In genomic region chr4:155548173-155548572, GRCh38 we compare ENCODE assay signal across 2 cellular contexts.
TF ChIP-seq lines count a peak whose summit lies in the region.

No MANE protein-coding gene starts in this region.

TF ChIP-seq in SK-N-SH, 30 proteins besides CTCF, POLR2A, EP300 and RAD21 (continued from another document):
- no peak for TF ChIP-seq FOXM1 (IDR thresholded peaks at IDR 0.05; ENCODE audit: low read depth)

TF ChIP-seq in SK-N-SH treated with all-trans-retinoic acid at 6 μM for 48 hours, 23 proteins besides CTCF, POLR2A, EP300 and RAD21 (continued from another document):
- TF ChIP-seq POU6F1 (CRISPR knock-in tag; IDR thresholded peaks at IDR 0.05; ENCODE audit: borderline replicate concordance, low read depth) (no peak), TCF4 (CRISPR knock-in tag; IDR thresholded peaks at IDR 0.05; ENCODE audit: borderline replicate concordance) (no peak), ZNF70 (CRISPR knock-in tag; IDR thresholded peaks at IDR 0.05) (no peak), ISL1 (CRISPR knock-in tag; IDR thresholded peaks at IDR 0.05) (no peak), GLIS3 (CRISPR knock-in tag; IDR thresholded peaks at IDR 0.05) (no peak), ZNF565 (CRISPR knock-in tag; conservative IDR thresholded peaks at IDR 0.05; ENCODE audit: low read depth) (no peak), ZFP3 (CRISPR knock-in tag; IDR thresholded peaks at IDR 0.05) (no peak), ESRRG (CRISPR knock-in tag; IDR thresholded peaks at IDR 0.05) (no peak), ZC3H10 (CRISPR knock-in tag; IDR thresholded peaks at IDR 0.05) (no peak), CSRNP3 (CRISPR knock-in tag; IDR thresholded peaks at IDR 0.05) (no peak), PPARA (CRISPR knock-in tag; IDR thresholded peaks at IDR 0.05; ENCODE audit: borderline replicate concordance) (no peak), ZNF8 (CRISPR knock-in tag; IDR thresholded peaks at IDR 0.05) (no peak), BACH2 (CRISPR knock-in tag; IDR thresholded peaks at IDR 0.05; ENCODE audit: borderline replicate concordance) (no peak)
- TF ChIP-seq, protein P1, sequence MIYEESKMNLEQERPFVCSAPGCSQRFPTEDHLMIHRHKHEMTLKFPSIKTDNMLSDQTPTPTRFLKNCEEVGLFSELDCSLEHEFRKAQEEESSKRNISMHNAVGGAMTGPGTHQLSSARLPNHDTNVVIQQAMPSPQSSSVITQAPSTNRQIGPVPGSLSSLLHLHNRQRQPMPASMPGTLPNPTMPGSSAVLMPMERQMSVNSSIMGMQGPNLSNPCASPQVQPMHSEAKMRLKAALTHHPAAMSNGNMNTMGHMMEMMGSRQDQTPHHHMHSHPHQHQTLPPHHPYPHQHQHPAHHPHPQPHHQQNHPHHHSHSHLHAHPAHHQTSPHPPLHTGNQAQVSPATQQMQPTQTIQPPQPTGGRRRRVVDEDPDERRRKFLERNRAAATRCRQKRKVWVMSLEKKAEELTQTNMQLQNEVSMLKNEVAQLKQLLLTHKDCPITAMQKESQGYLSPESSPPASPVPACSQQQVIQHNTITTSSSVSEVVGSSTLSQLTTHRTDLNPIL (CRISPR knock-in tag; IDR thresholded peaks at IDR 0.05; ENCODE audit: low read depth) = no peak
- TF ChIP-seq, protein P2, sequence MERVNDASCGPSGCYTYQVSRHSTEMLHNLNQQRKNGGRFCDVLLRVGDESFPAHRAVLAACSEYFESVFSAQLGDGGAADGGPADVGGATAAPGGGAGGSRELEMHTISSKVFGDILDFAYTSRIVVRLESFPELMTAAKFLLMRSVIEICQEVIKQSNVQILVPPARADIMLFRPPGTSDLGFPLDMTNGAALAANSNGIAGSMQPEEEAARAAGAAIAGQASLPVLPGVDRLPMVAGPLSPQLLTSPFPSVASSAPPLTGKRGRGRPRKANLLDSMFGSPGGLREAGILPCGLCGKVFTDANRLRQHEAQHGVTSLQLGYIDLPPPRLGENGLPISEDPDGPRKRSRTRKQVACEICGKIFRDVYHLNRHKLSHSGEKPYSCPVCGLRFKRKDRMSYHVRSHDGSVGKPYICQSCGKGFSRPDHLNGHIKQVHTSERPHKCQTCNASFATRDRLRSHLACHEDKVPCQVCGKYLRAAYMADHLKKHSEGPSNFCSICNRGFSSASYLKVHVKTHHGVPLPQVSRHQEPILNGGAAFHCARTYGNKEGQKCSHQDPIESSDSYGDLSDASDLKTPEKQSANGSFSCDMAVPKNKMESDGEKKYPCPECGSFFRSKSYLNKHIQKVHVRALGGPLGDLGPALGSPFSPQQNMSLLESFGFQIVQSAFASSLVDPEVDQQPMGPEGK (CRISPR knock-in tag; IDR thresholded peaks at IDR 0.05; ENCODE audit: borderline replicate concordance) = no peak
- TF ChIP-seq, protein P3, sequence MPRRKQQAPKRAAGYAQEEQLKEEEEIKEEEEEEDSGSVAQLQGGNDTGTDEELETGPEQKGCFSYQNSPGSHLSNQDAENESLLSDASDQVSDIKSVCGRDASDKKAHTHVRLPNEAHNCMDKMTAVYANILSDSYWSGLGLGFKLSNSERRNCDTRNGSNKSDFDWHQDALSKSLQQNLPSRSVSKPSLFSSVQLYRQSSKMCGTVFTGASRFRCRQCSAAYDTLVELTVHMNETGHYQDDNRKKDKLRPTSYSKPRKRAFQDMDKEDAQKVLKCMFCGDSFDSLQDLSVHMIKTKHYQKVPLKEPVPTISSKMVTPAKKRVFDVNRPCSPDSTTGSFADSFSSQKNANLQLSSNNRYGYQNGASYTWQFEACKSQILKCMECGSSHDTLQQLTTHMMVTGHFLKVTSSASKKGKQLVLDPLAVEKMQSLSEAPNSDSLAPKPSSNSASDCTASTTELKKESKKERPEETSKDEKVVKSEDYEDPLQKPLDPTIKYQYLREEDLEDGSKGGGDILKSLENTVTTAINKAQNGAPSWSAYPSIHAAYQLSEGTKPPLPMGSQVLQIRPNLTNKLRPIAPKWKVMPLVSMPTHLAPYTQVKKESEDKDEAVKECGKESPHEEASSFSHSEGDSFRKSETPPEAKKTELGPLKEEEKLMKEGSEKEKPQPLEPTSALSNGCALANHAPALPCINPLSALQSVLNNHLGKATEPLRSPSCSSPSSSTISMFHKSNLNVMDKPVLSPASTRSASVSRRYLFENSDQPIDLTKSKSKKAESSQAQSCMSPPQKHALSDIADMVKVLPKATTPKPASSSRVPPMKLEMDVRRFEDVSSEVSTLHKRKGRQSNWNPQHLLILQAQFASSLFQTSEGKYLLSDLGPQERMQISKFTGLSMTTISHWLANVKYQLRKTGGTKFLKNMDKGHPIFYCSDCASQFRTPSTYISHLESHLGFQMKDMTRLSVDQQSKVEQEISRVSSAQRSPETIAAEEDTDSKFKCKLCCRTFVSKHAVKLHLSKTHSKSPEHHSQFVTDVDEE (CRISPR knock-in tag; IDR thresholded peaks at IDR 0.05) = no peak
